8 cellular contexts compared by ENCODE assay signal in genomic region chr14:78902010-78902623, GRCh38.
DNase-seq lines count a peak whose midpoint lies in the region; TF ChIP-seq lines count a peak whose summit lies in the region.

No MANE protein-coding gene starts in this region.

- DNase-seq in DMS 273 (lab: John Stamatoyannopoulos, UW; ENCODE audit: unreplicated experiment), result peak; percentile 65
- DNase-seq in DMS 273 treated with DMSO at 0.1 percent for 48 hours (lab: John Stamatoyannopoulos, UW), result no peak
- peak; percentile 35 for DNase-seq in HEK293T (ENCODE audit: extremely low spot score)
- DNase-seq in SK-N-DZ (ENCODE audit: low spot score), result peak; percentile 32
- DNase-seq in globus pallidus (ENCODE audit: low spot score), result peak; percentile 78
- DNase-seq in superior temporal gyrus (ENCODE audit: extremely low spot score), result peak; percentile 90
- DNase-seq in stimulated activated naive CD4-positive, alpha-beta T cell (lab: John Stamatoyannopoulos, UW), result no peak
- no peak for DNase-seq in activated gamma-delta T cell (lab: John Stamatoyannopoulos, UW)

- CTCF ChIA-PET in HEK293T (lab: Yijun Ruan, JAX), result interaction anchor here (0.7 to 1.4 kb wide), 3 partner anchors 11 to 66 kb away, joined by 3 read pairs; no protein-coding TSS in a partner anchor

- POLR2A ChIA-PET in HEK293T (lab: Yijun Ruan, JAX), result no interaction called here

TF ChIP-seq in HEK293T, 16 proteins besides CTCF, POLR2A, EP300 and RAD21:
- TF ChIP-seq SP1 (IDR thresholded peaks at IDR 0.05), result no peak
- no peak for TF ChIP-seq NFRKB (IDR thresholded peaks at IDR 0.05)
- TF ChIP-seq, protein P1, sequence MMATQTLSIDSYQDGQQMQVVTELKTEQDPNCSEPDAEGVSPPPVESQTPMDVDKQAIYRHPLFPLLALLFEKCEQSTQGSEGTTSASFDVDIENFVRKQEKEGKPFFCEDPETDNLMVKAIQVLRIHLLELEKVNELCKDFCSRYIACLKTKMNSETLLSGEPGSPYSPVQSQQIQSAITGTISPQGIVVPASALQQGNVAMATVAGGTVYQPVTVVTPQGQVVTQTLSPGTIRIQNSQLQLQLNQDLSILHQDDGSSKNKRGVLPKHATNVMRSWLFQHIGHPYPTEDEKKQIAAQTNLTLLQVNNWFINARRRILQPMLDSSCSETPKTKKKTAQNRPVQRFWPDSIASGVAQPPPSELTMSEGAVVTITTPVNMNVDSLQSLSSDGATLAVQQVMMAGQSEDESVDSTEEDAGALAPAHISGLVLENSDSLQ (IDR thresholded peaks at IDR 0.05), result no peak
- TF ChIP-seq ELF4 (IDR thresholded peaks at IDR 0.05), result no peak
- TF ChIP-seq FOXK2 (IDR thresholded peaks at IDR 0.05), result no peak
- no peak for TF ChIP-seq FOXA1 (IDR thresholded peaks at IDR 0.05)
- TF ChIP-seq ZNF384 (IDR thresholded peaks at IDR 0.05), result no peak
- TF ChIP-seq ARNT (IDR thresholded peaks at IDR 0.05), result no peak
- no peak for TF ChIP-seq FOXM1 (IDR thresholded peaks at IDR 0.05; ENCODE audit: borderline replicate concordance)
- TF ChIP-seq CTBP1 (IDR thresholded peaks at IDR 0.05; ENCODE audit: borderline replicate concordance), result no peak
- no peak for TF ChIP-seq LEF1 (IDR thresholded peaks at IDR 0.05; ENCODE audit: borderline replicate concordance)
- TF ChIP-seq HDGF (IDR thresholded peaks at IDR 0.05; ENCODE audit: borderline replicate concordance), result no peak
- TF ChIP-seq SUZ12 (IDR thresholded peaks at IDR 0.05), result no peak
- TF ChIP-seq L3MBTL2 (conservative IDR thresholded peaks at IDR 0.05), result no peak
- TF ChIP-seq TARDBP (IDR thresholded peaks at IDR 0.05), result no peak
- no peak for TF ChIP-seq BHLHE40 (IDR thresholded peaks at IDR 0.05; ENCODE audit: borderline replicate concordance)
TF ChIP-seq in HEK293T: peak in this region for 0.

Comparison
In these comparisons a context has a peak if more than half of its experiments do, and no peak if none do; other contexts are left out.
1. DNase-seq: peak in DMS 273 (single experiment), HEK293T (single experiment), SK-N-DZ (single experiment), globus pallidus (single experiment) and superior temporal gyrus (single experiment); none in DMS 273 treated with DMSO at 0.1 percent for 48 hours (single experiment), stimulated activated naive CD4-positive, alpha-beta T cell (0 of 6) and activated gamma-delta T cell (single experiment).